ENCODE assay signal across 8 cellular contexts in genomic region chr11:64224151-64224890, GRCh38. TPM values are rescaled to one million over a fixed set of nuclear protein-coding genes. Genes with fewer than 3 reads are reported as not detected.
A peak's percentile ranks its signal among the peaks of the same experiment; 100 is the strongest.
DNase-seq lines count a peak whose midpoint lies in the region; ATAC-seq, FAIRE-seq and TF ChIP-seq lines count a peak whose summit lies in the region.
"Had no signal": no experiment of that assay in that cellular context is flagged by ENCODE, and none has a peak within 500 bp of the region (broad histone marks: within the 10 kb centered on the region; RNA-seq: fewer than 3 reads in every experiment).

No MANE protein-coding gene starts in this region.

- no peak overlapping the region for H3K27ac ChIP-seq in OCI-LY7 (ENCODE audit: low read depth, low read length, poor library complexity, severe bottlenecking)

- no peaks in the 10 kb centered on the region; the same call in 1 of the 2 replicates for H4K20me1 ChIP-seq in OCI-LY7 (ENCODE audit: insufficient read depth, low read length)

- peak overlapping the region; percentile 99 for H3K4me2 ChIP-seq in OCI-LY7 (ENCODE audit: low read length)

- ATAC-seq in sciatic nerve (no peak), HG02763 (IDR thresholded peaks at IDR 0.05; ENCODE audit: unreplicated experiment) (no peak)

- H2AFZ ChIP-seq in OCI-LY7 (ENCODE audit: low read length) = no peak overlapping the region

- 0 out of 2 replicates have a peak, but pooled peaks have one; percentile 25 for TF ChIP-seq POLR2A in GM12891 (IDR thresholded peaks at IDR 0.05; ENCODE audit: low read depth, low read length)

- H3K9me2 ChIP-seq in OCI-LY7 (ENCODE audit: insufficient read depth, low read length) = no peaks in the 10 kb centered on the region

- peaks cover 8% of the 10 kb centered on the region; the same call in 1 of the 2 replicates for H3K79me2 ChIP-seq in OCI-LY7 (ENCODE audit: insufficient read depth, low read depth, low read length)

- no peak for FAIRE-seq in GM12891 (lab: Jason Lieb, UNC)

- H3K9me3 ChIP-seq in OCI-LY7 (ENCODE audit: low read length) (no peaks in the 10 kb centered on the region), MG63 (no peaks in the 10 kb centered on the region)

- H3K4me1 ChIP-seq in OCI-LY7 (ENCODE audit: insufficient read depth, low read length, poor library complexity, severe bottlenecking) = peaks cover 22% of the 10 kb centered on the region

- CTCF ChIA-PET in OCI-LY7 (lab: Charles Lee; ENCODE audit: unreplicated experiment) = interaction anchor here (0.7 kb wide), 1 partner anchor 80 kb away, joined by 3 read pairs; no protein-coding TSS in a partner anchor

- DNase-seq in GM12891 (ENCODE audit: insufficient read length, low spot score) (no peak), OCI-LY7 (ENCODE audit: low spot score) (no peak), dermis blood vessel endothelial cell (peak; percentile 25), sciatic nerve (ENCODE audit: low spot score) (peak; percentile 59), NCI-H2081 (lab: John Stamatoyannopoulos, UW) (no peak), MG63 (no peak)
- DNase-seq: activated gamma-delta T cell treated with Interleukin-2 at 50 U/mL for 16 hours had no signal

- H3K4me3 ChIP-seq in OCI-LY7 (ENCODE audit: low read depth, low read length, poor library complexity, severe bottlenecking) = no peak overlapping the region
- H3K4me3 ChIP-seq in MG63 = no peak overlapping the region

- peaks cover 47% of the 10 kb centered on the region for H3K36me3 ChIP-seq in OCI-LY7 (ENCODE audit: insufficient read depth, low read length)
- H3K36me3 ChIP-seq in MG63 = peaks cover 10% of the 10 kb centered on the region

- no peak for TF ChIP-seq CTCF in OCI-LY7 (conservative IDR thresholded peaks at IDR 0.05; ENCODE audit: low read length)

- BruUV-seq in OCI-LY7 (replicated peaks; lab: Mats Ljungman, UMichigan) = TSS peak; percentile 65

- no peaks in the 10 kb centered on the region for H3K27me3 ChIP-seq in MG63

- intact Hi-C loops in OCI-LY7 (cut with micrococcal nuclease; ENCODE audit: unreplicated experiment) (no loop called here), sciatic nerve (cut with DNase I) (no loop called here)

- POLR2A ChIA-PET in OCI-LY7 (lab: Charles Lee) = interaction anchor here (0.6 to 2.1 kb wide), 4 partner anchors 17 to 59 kb away, joined by 3 to 15 read pairs (median 4); partner anchors contain the start of gene FERMT3

TF ChIP-seq in GM12891, 5 proteins besides CTCF, POLR2A, EP300 and RAD21:
- TF ChIP-seq POLR2AphosphoS5 (IDR thresholded peaks at IDR 0.05; ENCODE audit: low read depth, low read length) = peak; percentile 80; the same call in 1 of the 2 replicates
- no peak for TF ChIP-seq POU2F2 (IDR thresholded peaks at IDR 0.05; ENCODE audit: low read depth, low read length)
- no peak for TF ChIP-seq TAF1 (IDR thresholded peaks at IDR 0.05; ENCODE audit: low read depth, low read length)

RNA-seq across cellular contexts. Expression of gene TRPT1, which starts 1.7 kb away (rescaled TPM):
- polyA plus RNA-seq in GM12891 (2012; ENCODE audit: low read depth, missing spikeins) = 66.1 TPM
- 35.7 and 49.0 TPM in 2 replicates for total RNA-seq in OCI-LY7 (2014; rRNA removed; shearing (Covaris generic))
- 40.1 and 40.6 TPM in 2 replicates for total RNA-seq in OCI-LY7 (2022)
- 24.1 and 45.6 TPM in 2 replicates for total RNA-seq in dermis blood vessel endothelial cell
- 20.6 TPM for total RNA-seq in sciatic nerve
- total RNA-seq in MG63 (2014; rRNA removed; shearing (Covaris generic); ENCODE audit: low replicate concordance) = 24.6 and 26.3 TPM in 2 replicates

RNA-seq across cellular contexts. Expression of gene NUDT22, which starts 1.8 kb away (rescaled TPM):
- 68.6 TPM for polyA plus RNA-seq in GM12891 (2012; ENCODE audit: low read depth, missing spikeins)
- total RNA-seq in OCI-LY7 (2014; rRNA removed; shearing (Covaris generic)) = 54.6 and 81.4 TPM in 2 replicates
- total RNA-seq in OCI-LY7 (2022) (98.4 and 100 TPM in 2 replicates), dermis blood vessel endothelial cell (43.2 and 44.6 TPM in 2 replicates), sciatic nerve (28.0 TPM)
- 21.5 and 34.2 TPM in 2 replicates for total RNA-seq in MG63 (2014; rRNA removed; shearing (Covaris generic); ENCODE audit: low replicate concordance)

RNA-seq across cellular contexts. Expression of gene DNAJC4, which starts 6.0 kb away (rescaled TPM):
- polyA plus RNA-seq in GM12891 (2012; ENCODE audit: low read depth, missing spikeins) = 50.3 TPM
- 14.1 and 19.2 TPM in 2 replicates for total RNA-seq in OCI-LY7 (2014; rRNA removed; shearing (Covaris generic))
- total RNA-seq in OCI-LY7 (2022) = 42.4 and 56.0 TPM in 2 replicates
- 7.0 and 17.4 TPM in 2 replicates for total RNA-seq in dermis blood vessel endothelial cell
- 30.4 TPM for total RNA-seq in sciatic nerve
- 1.6 and 3.5 TPM in 2 replicates for total RNA-seq in MG63 (2014; rRNA removed; shearing (Covaris generic); ENCODE audit: low replicate concordance)

RNA-seq across cellular contexts. Expression of gene VEGFB, which starts 10.1 kb away (rescaled TPM):
- polyA plus RNA-seq in GM12891 (2012; ENCODE audit: low read depth, missing spikeins) = 85.3 TPM
- total RNA-seq in OCI-LY7 (2014; rRNA removed; shearing (Covaris generic)) = 35.3 and 46.3 TPM in 2 replicates
- total RNA-seq in OCI-LY7 (2022) = 59.6 and 60.8 TPM in 2 replicates
- total RNA-seq in dermis blood vessel endothelial cell = 20.4 and 23.1 TPM in 2 replicates
- total RNA-seq in sciatic nerve = 134 TPM
- 9.3 and 19.0 TPM in 2 replicates for total RNA-seq in MG63 (2014; rRNA removed; shearing (Covaris generic); ENCODE audit: low replicate concordance)

RNA-seq across cellular contexts. Expression of gene FKBP2, which starts 16.6 kb away (rescaled TPM):
- 61.2 TPM for polyA plus RNA-seq in GM12891 (2012; ENCODE audit: low read depth, missing spikeins)
- 57.3 and 70.6 TPM in 2 replicates for total RNA-seq in OCI-LY7 (2014; rRNA removed; shearing (Covaris generic))
- total RNA-seq in OCI-LY7 (2022) (39.7 and 45.5 TPM in 2 replicates), dermis blood vessel endothelial cell (43.9 and 45.6 TPM in 2 replicates), sciatic nerve (56.2 TPM)
- total RNA-seq in MG63 (2014; rRNA removed; shearing (Covaris generic); ENCODE audit: low replicate concordance) = 22.8 and 50.8 TPM in 2 replicates

Comparison
In these comparisons a context has a peak if more than half of its experiments do, and no peak if none do; other contexts are left out.
1. DNase-seq: peak in dermis blood vessel endothelial cell (single experiment) and sciatic nerve (single experiment); none in GM12891 (single experiment), OCI-LY7 (single experiment), NCI-H2081 (0 of 2) and MG63 (single experiment).